Comparison of ENCODE assay signal across 7 cellular contexts in genomic region chr7:55309040-55309991, GRCh38. TPM values are rescaled to one million over a fixed set of nuclear protein-coding genes. Genes with fewer than 3 reads are reported as not detected.
A peak's percentile ranks its signal among the peaks of the same experiment; 100 is the strongest.
DNase-seq lines count a peak whose midpoint lies in the region; ATAC-seq lines count a peak whose summit lies in the region.

No MANE protein-coding gene starts in this region.

- peak overlapping the region; percentile 61 for H2AK5ac ChIP-seq in trophoblast cell (ENCODE audit: low read length)

- no peak overlapping the region for H3K9ac ChIP-seq in trophoblast cell (ENCODE audit: low read length)

- H3K27ac Mint-ChIP-seq in activated CD8-positive, alpha-beta T cell treated with anti-CD3 and anti-CD28 coated beads, Interleukin-2, amount 10 ng/mL, durations not matched to agents 7 days and 5 days: peak overlapping the region; percentile 45

- no peak overlapping the region for H3K4me2 ChIP-seq in trophoblast cell (ENCODE audit: low read length)

- no peak overlapping the region for H3K27ac ChIP-seq in trophoblast cell (ENCODE audit: low read depth, low read length)

- CTCF ChIA-PET in activated CD8-positive, alpha-beta T cell treated with anti-CD3 and anti-CD28 coated beads, Interleukin-2, amount 10 ng/mL, durations not matched to agents 7 days and 5 days (lab: Charles Lee): interaction anchor here (0.8 to 2.2 kb wide), 10 partner anchors 21 to 225 kb away, joined by 3 to 14 read pairs (median 4); partner anchors contain the start of gene LANCL2

- H2BK12ac ChIP-seq in trophoblast cell (ENCODE audit: low read length): peak overlapping the region; percentile 19

- H3K79me2 ChIP-seq in trophoblast cell (ENCODE audit: control insufficient read depth, insufficient read depth, low read length, poor library complexity): no peaks in the 10 kb centered on the region

- H3K9me3 ChIP-seq in trophoblast cell (ENCODE audit: insufficient read depth, low read depth, low read length): peaks cover 5% of the 10 kb centered on the region

- no peak overlapping the region for H3K4me3 ChIP-seq in trophoblast cell (ENCODE audit: low read depth, low read length)

- peak overlapping the region; percentile 26 for H3K4me3 Mint-ChIP-seq in activated CD8-positive, alpha-beta T cell treated with anti-CD3 and anti-CD28 coated beads, Interleukin-2, amount 10 ng/mL, durations not matched to agents 7 days and 5 days

- H2BK120ac ChIP-seq in trophoblast cell (ENCODE audit: insufficient read depth, low read length, poor library complexity): peak overlapping the region; percentile 10

- peak overlapping the region; percentile 15 for H2AFZ ChIP-seq in trophoblast cell (ENCODE audit: insufficient read depth, low read length, poor library complexity)

- ATAC-seq in GM19395 (IDR thresholded peaks at IDR 0.05; ENCODE audit: unreplicated experiment): peak; percentile 91
- peak; percentile 94 for ATAC-seq in HG03135 (IDR thresholded peaks at IDR 0.05; ENCODE audit: unreplicated experiment)
- ATAC-seq in activated CD8-positive, alpha-beta T cell treated with anti-CD3 and anti-CD28 coated beads, Interleukin-2, amount 10 ng/mL, durations not matched to agents 7 days and 5 days: peak; percentile 89

- no peak overlapping the region for H4K12ac ChIP-seq in trophoblast cell (ENCODE audit: low read depth, low read length)

- no peak overlapping the region for H2BK5ac ChIP-seq in trophoblast cell (ENCODE audit: low read depth, low read length, poor library complexity)

- peaks cover 7% of the 10 kb centered on the region for H3K79me1 ChIP-seq in trophoblast cell (ENCODE audit: low read length)

- H4K91ac ChIP-seq in trophoblast cell (ENCODE audit: low read depth, low read length): peak overlapping the region; percentile 1

- no peaks in the 10 kb centered on the region for H3K36me3 ChIP-seq in trophoblast cell (ENCODE audit: control insufficient read depth in 1 of 2, insufficient read depth in 2 of 2, low read length in 2 of 2)

- DNase-seq in activated CD8-positive, alpha-beta T cell treated with anti-CD3 and anti-CD28 coated beads, Interleukin-2, amount 10 ng/mL, durations not matched to agents 7 days and 5 days: peak; percentile 85
- DNase-seq in trophoblast cell: no peak
- no peak for DNase-seq in NCI-H2227 (lab: John Stamatoyannopoulos, UW; ENCODE audit: unreplicated experiment)
- no peak for DNase-seq in GDM1 (lab: John Stamatoyannopoulos, UW)
- DNase-seq in NCI-H1092 (lab: John Stamatoyannopoulos, UW): no peak

- H3K27me3 Mint-ChIP-seq in activated CD8-positive, alpha-beta T cell treated with anti-CD3 and anti-CD28 coated beads, Interleukin-2, amount 10 ng/mL, durations not matched to agents 7 days and 5 days (ENCODE audit: low read depth): peaks cover 29% of the 10 kb centered on the region

- no CpG with 5 or more reads among the region's 17 CpGs for WGBS in trophoblast cell (ENCODE audit: extremely low coverage, insufficient coverage, insufficient read length)

- H3K4me1 ChIP-seq in trophoblast cell (ENCODE audit: control insufficient read depth in 1 of 2, insufficient read depth in 2 of 2, low read length in 2 of 2): peaks cover 5 to 13% of the 10 kb centered on the region in 2 experiments

- peaks cover 8% of the 10 kb centered on the region for H3K36me3 Mint-ChIP-seq in activated CD8-positive, alpha-beta T cell treated with anti-CD3 and anti-CD28 coated beads, Interleukin-2, amount 10 ng/mL, durations not matched to agents 7 days and 5 days (ENCODE audit: low read depth)

- no peak overlapping the region for H4K8ac ChIP-seq in trophoblast cell (ENCODE audit: low read depth, low read length)

- peak overlapping the region; percentile 5 for H3K14ac ChIP-seq in trophoblast cell (ENCODE audit: low read length)

- H3K9me3 Mint-ChIP-seq in activated CD8-positive, alpha-beta T cell treated with anti-CD3 and anti-CD28 coated beads, Interleukin-2, amount 10 ng/mL, durations not matched to agents 7 days and 5 days (ENCODE audit: insufficient read depth): peaks cover 8% of the 10 kb centered on the region

- no peaks in the 10 kb centered on the region for H3K27me3 ChIP-seq in trophoblast cell (ENCODE audit: insufficient read depth, low read length)

- peaks cover 42% of the 10 kb centered on the region for H3K4me1 Mint-ChIP-seq in activated CD8-positive, alpha-beta T cell treated with anti-CD3 and anti-CD28 coated beads, Interleukin-2, amount 10 ng/mL, durations not matched to agents 7 days and 5 days (ENCODE audit: low read depth)

- no peak overlapping the region for H3K23ac ChIP-seq in trophoblast cell (ENCODE audit: low read length)

- H3K18ac ChIP-seq in trophoblast cell (ENCODE audit: low read length): no peak overlapping the region

- POLR2A ChIA-PET in activated CD8-positive, alpha-beta T cell treated with anti-CD3 and anti-CD28 coated beads, Interleukin-2, amount 10 ng/mL, durations not matched to agents 7 days and 5 days (lab: Charles Lee): interaction anchor here (0.9 to 2.5 kb wide), 4 partner anchors 17 to 225 kb away, joined by 3 to 18 read pairs (median 7); no protein-coding TSS in a partner anchor

- H3K4ac ChIP-seq in trophoblast cell (ENCODE audit: low read depth, low read length): no peak overlapping the region

RNA-seq across cellular contexts. Expression of gene LANCL2, which starts 55.8 kb away (rescaled TPM):
- 1 to 10 TPM; 8.0 to 8.5 TPM for total RNA-seq in activated CD8-positive, alpha-beta T cell treated with anti-CD3 and anti-CD28 coated beads, Interleukin-2, amount 10 ng/mL, durations not matched to agents 7 days and 5 days
- 7.8 and 8.4 TPM in 2 replicates for polyA plus RNA-seq in trophoblast cell (2013)
